ENCODE assay signal across 8 cellular contexts in the genomic region with DNA sequence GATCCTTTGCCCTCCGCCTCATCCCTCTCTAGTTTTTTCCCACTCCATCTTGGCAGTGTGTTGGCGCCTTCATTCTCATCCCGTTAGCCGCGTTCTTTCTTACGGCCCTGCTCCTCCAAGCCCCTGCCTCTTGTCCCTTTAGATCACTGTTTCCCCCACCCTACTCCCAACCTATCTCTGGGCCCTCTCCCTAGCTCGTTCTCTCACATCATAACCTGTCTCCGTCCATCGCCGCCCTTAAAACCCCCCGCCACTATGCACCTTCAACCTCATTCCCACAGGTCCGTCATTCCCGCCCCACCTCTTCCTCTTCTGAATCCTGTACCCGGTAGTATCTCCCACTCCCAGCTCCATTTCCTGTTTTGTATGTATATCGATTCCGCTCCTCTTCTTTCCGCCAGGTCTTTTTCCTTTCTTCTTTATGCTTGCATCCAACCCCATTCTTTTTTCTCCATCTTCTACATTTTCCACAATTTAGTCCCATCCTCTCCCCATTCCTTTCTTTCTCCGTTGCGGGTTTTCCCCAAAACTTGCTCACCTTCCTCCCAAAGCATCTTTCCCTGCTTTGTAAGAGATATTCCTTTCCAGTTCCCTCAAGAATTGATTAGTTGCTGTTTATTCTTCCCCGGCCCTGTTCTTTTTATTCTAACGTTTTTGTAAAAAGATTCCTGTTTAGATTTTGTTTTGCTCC. TPM values are rescaled to one million over a fixed set of nuclear protein-coding genes. Genes with fewer than 3 reads are reported as not detected.
DNase-seq lines count a peak whose midpoint lies in the region; ATAC-seq and TF ChIP-seq lines count a peak whose summit lies in the region.

No MANE protein-coding gene starts in this region.

- peak overlapping the region; percentile 29 to 63 for H3K9ac ChIP-seq in liver (ENCODE audit: low read depth in 1 of 2, low read length in 2 of 2)

- peak; percentile 11 to 31 for TF ChIP-seq RAD21 in liver (IDR thresholded peaks at IDR 0.05)

- TF ChIP-seq POLR2A in uterus (IDR thresholded peaks at IDR 0.05): no peak

- peak; percentile 38 for DNase-seq in NCI-H2227 treated with DMSO at 0.1 percent for 48 hours (lab: John Stamatoyannopoulos, UW)
- peak in 35 of 61 donors; percentile 6 to 76 (median 49) for DNase-seq in caudate nucleus (lab: John Stamatoyannopoulos, UW)
- DNase-seq in uterus: no peak
- no peak for DNase-seq in natural killer cell treated with Interleukin-12 subunit alpha and Interleukin-12 subunit beta and Interleukin-15 and Interleukin-18, amount 100 ng/mL, for 72 hours (ENCODE audit: low spot score)

- H3K27ac ChIP-seq in caudate nucleus (ENCODE audit: low read depth, low read length): peak overlapping the region; percentile 4
- peak overlapping the region; percentile 36 to 66 for H3K27ac ChIP-seq in liver (ENCODE audit: low read depth in 1 of 2, low read length in 2 of 2)
- H3K27ac ChIP-seq in uterus: peak overlapping the region; percentile 84 to 89

- no peaks in the 10 kb centered on the region for H3K36me3 ChIP-seq in liver (ENCODE audit: control insufficient read depth in 4 of 4, insufficient read depth in 3 of 4, low read depth in 1 of 4, low read length in 3 of 4)
- H3K36me3 ChIP-seq in uterus: no peaks in the 10 kb centered on the region

- ATAC-seq in GM21381 (IDR thresholded peaks at IDR 0.05; ENCODE audit: unreplicated experiment): no peak
- ATAC-seq in HG03039 (IDR thresholded peaks at IDR 0.05; ENCODE audit: unreplicated experiment): no peak
- no peak for ATAC-seq in natural killer cell treated with Interleukin-12 subunit alpha and Interleukin-12 subunit beta and Interleukin-15 and Interleukin-18, amount 100 ng/mL, for 72 hours

- no peaks in the 10 kb centered on the region for H3K9me3 Mint-ChIP-seq in natural killer cell treated with Interleukin-12 subunit alpha and Interleukin-12 subunit beta and Interleukin-15 and Interleukin-18, amount 100 ng/mL, for 72 hours

- peaks cover 0 to 5% of the 10 kb centered on the region in 2 donors for H3K27me3 Mint-ChIP-seq in natural killer cell treated with Interleukin-12 subunit alpha and Interleukin-12 subunit beta and Interleukin-15 and Interleukin-18, amount 100 ng/mL, for 72 hours

- H3K4me3 ChIP-seq in GM12875 (ENCODE audit: low read depth, low read length): peak overlapping the region; percentile 45
- peak overlapping the region; percentile 67 to 95 (median 89) for H3K4me3 ChIP-seq in liver (ENCODE audit: low read depth in 1 of 3, low read length in 3 of 3)
- H3K4me3 ChIP-seq in uterus: peak overlapping the region; percentile 73 to 86

- 6% methylated on average over 21 of the region's 21 CpGs for WGBS in liver

- H3K9me3 ChIP-seq in liver (ENCODE audit: control insufficient read depth in 4 of 4, low read length in 3 of 4): no peaks in the 10 kb centered on the region
- H3K9me3 ChIP-seq in uterus: no peaks in the 10 kb centered on the region

- TF ChIP-seq CTCF in GM12875 (IDR thresholded peaks at IDR 0.05; ENCODE audit: borderline replicate concordance, insufficient read depth, low read depth, low read length) (no peak), liver (IDR thresholded peaks at IDR 0.05; ENCODE audit: low read depth, low read length, missing input control) (no peak), uterus (IDR thresholded peaks at IDR 0.05) (no peak)

- no peak overlapping the region for H3K27ac Mint-ChIP-seq in natural killer cell treated with Interleukin-12 subunit alpha and Interleukin-12 subunit beta and Interleukin-15 and Interleukin-18, amount 100 ng/mL, for 72 hours

- H3K4me3 Mint-ChIP-seq in natural killer cell treated with Interleukin-12 subunit alpha and Interleukin-12 subunit beta and Interleukin-15 and Interleukin-18, amount 100 ng/mL, for 72 hours: no peak overlapping the region

- no peaks in the 10 kb centered on the region for H3K27me3 ChIP-seq in liver (ENCODE audit: control insufficient read depth in 4 of 4, insufficient read depth in 4 of 4, low read length in 3 of 4)
- no peaks in the 10 kb centered on the region for H3K27me3 ChIP-seq in uterus

- H3K4me1 ChIP-seq in liver (ENCODE audit: control insufficient read depth in 4 of 4, insufficient read depth in 4 of 4, low read length in 3 of 4) (peaks cover 1 to 17% (median 9%) of the 10 kb centered on the region in 4 donors), uterus (no peaks in the 10 kb centered on the region)

- H3K4me1 Mint-ChIP-seq in natural killer cell treated with Interleukin-12 subunit alpha and Interleukin-12 subunit beta and Interleukin-15 and Interleukin-18, amount 100 ng/mL, for 72 hours (ENCODE audit: low read depth in 2 of 2): peaks cover 7 to 8% of the 10 kb centered on the region in 2 donors

- no peaks in the 10 kb centered on the region for H3K36me3 Mint-ChIP-seq in natural killer cell treated with Interleukin-12 subunit alpha and Interleukin-12 subunit beta and Interleukin-15 and Interleukin-18, amount 100 ng/mL, for 72 hours

- intact Hi-C loops in uterus (cut with DNase I; ENCODE audit: low total_unique reads): no loop called here

TF ChIP-seq in liver, 16 proteins besides CTCF, POLR2A, EP300 and RAD21:
- TF ChIP-seq SP1 (IDR thresholded peaks at IDR 0.05) (no peak), HNF4G (IDR thresholded peaks at IDR 0.05) (no peak), FOXA2 (IDR thresholded peaks at IDR 0.05) (no peak), FOXA1 (IDR thresholded peaks at IDR 0.05) (no peak), RXRA (IDR thresholded peaks at IDR 0.05) (peak in 1 of 2 donors; percentile 12), YY1 (IDR thresholded peaks at IDR 0.05) (peak; percentile 9), GABPA (IDR thresholded peaks at IDR 0.05 in 1 of 2, conservative IDR thresholded peaks at IDR 0.05 in 1 of 2) (peak; percentile 24 to 74), NR2F2 (IDR thresholded peaks at IDR 0.05) (no peak)
- TF ChIP-seq, protein P1, sequence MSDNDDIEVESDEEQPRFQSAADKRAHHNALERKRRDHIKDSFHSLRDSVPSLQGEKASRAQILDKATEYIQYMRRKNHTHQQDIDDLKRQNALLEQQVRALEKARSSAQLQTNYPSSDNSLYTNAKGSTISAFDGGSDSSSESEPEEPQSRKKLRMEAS (IDR thresholded peaks at IDR 0.05): peak; percentile 20
- TF ChIP-seq, protein P2, sequence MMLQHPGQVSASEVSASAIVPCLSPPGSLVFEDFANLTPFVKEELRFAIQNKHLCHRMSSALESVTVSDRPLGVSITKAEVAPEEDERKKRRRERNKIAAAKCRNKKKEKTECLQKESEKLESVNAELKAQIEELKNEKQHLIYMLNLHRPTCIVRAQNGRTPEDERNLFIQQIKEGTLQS (IDR thresholded peaks at IDR 0.05): no peak

RNA-seq across cellular contexts. Expression of a gene that starts 0.7 kb away (rescaled TPM):
- total RNA-seq in liver (10 to 100 TPM in 1 of 2 donors, 1 to 10 TPM in 1; 3.7 to 10.1 TPM), uterus (10 to 100 TPM; 15.6 to 63.0 (median 29.5) TPM)
- 10 to 100 TPM in 1 of 2 donors, 1 to 10 TPM in 1; 3.3 to 11.3 TPM for polyA plus RNA-seq in liver
- 1 to 10 TPM; 4.0 to 5.5 TPM for total RNA-seq in natural killer cell treated with Interleukin-12 subunit alpha and Interleukin-12 subunit beta and Interleukin-15 and Interleukin-18, amount 100 ng/mL, for 72 hours

RNA-seq across cellular contexts. Expression of a gene that starts 58.9 kb away (rescaled TPM):
- total RNA-seq in liver: 1 to 10 TPM in 1 of 2 donors, under 1 TPM in 1; 0.84 to 3.3 TPM
- under 1 TPM; 0.43 to 0.63 TPM for polyA plus RNA-seq in liver
- 10 to 100 TPM; 12.3 to 24.7 (median 13.9) TPM for total RNA-seq in uterus
- total RNA-seq in natural killer cell treated with Interleukin-12 subunit alpha and Interleukin-12 subunit beta and Interleukin-15 and Interleukin-18, amount 100 ng/mL, for 72 hours: 1 to 10 TPM; 4.1 to 4.4 TPM

Comparison
In these comparisons a context has a peak if more than half of its experiments do, and no peak if none do; other contexts are left out.
1. DNase-seq: peak in NCI-H2227 treated with DMSO at 0.1 percent for 48 hours (single experiment) and caudate nucleus (35 of 61); none in uterus (0 of 2) and natural killer cell treated with Interleukin-12 subunit alpha and Interleukin-12 subunit beta and Interleukin-15 and Interleukin-18, amount 100 ng/mL, for 72 hours (single experiment).
2. H3K27ac ChIP-seq: peak in every context shown above with its lines; median percentile 86 in uterus; 51 in liver; 4 in caudate nucleus.
3. Peak in every context shown above with its lines, with median percentiles within 50 percentile points of each other: H3K4me3 ChIP-seq.